12 cellular contexts compared by ENCODE assay signal in genomic region chr17:61413654-61414133, GRCh38. TPM values are rescaled to one million over a fixed set of nuclear protein-coding genes. Genes with fewer than 3 reads are reported as not detected.
DNase-seq lines count a peak whose midpoint lies in the region; ATAC-seq and TF ChIP-seq lines count a peak whose summit lies in the region.
"Had no signal": no experiment of that assay in that cellular context is flagged by ENCODE, and none has a peak within 500 bp of the region (broad histone marks: within the 10 kb centered on the region; RNA-seq: fewer than 3 reads in every experiment).

No MANE protein-coding gene starts in this region.

- TF ChIP-seq CTCF in GM23338 (conservative IDR thresholded peaks at IDR 0.05; ENCODE audit: low read depth in 2 of 2) (no peak), WTC11 (IDR thresholded peaks at IDR 0.05) (no peak), smooth muscle cell (IDR thresholded peaks at IDR 0.05; ENCODE audit: borderline replicate concordance, insufficient read depth, poor library complexity, severe bottlenecking) (no peak)

- no peaks in the 10 kb centered on the region; the same call in 2 of the 3 replicates for H3K36me3 Mint-ChIP-seq in GM23338 (ENCODE audit: low read depth)
- no peaks in the 10 kb centered on the region for H3K36me3 Mint-ChIP-seq in WTC11

- H3K4me3 ChIP-seq in GM23338: peak overlapping the region; percentile 77
- H3K4me3 ChIP-seq in smooth muscle cell: peak overlapping the region; percentile 82
- H3K4me3 ChIP-seq in HAP-1: no peak overlapping the region

- no peaks in the 10 kb centered on the region for H3F3A ChIP-seq in GM23338 (replicated peaks; ENCODE audit: low read depth)
- H3F3A ChIP-seq in smooth muscle cell (ENCODE audit: low read depth): peaks cover 23% of the 10 kb centered on the region

- no peaks in the 10 kb centered on the region for H3K9me3 Mint-ChIP-seq in GM23338
- no peaks in the 10 kb centered on the region for H3K9me3 Mint-ChIP-seq in WTC11

- H3K4me1 Mint-ChIP-seq in GM23338 (peaks cover 19% of the 10 kb centered on the region), WTC11 (peaks cover 18% of the 10 kb centered on the region)

- DNase-seq in GM23338 (ENCODE audit: low spot score) (no peak), WTC11 (ENCODE audit: low spot score) (no peak), islet precursor cell (peak; percentile 42), smooth muscle cell (lab: John Stamatoyannopoulos, UW; ENCODE audit: unreplicated experiment) (no peak), erythroblast (lab: John Stamatoyannopoulos, UW) (no peak), HAP-1 (ENCODE audit: low spot score in 2 of 2) (no peak), NCI-H748 treated with DMSO at 0.1 percent for 48 hours (lab: John Stamatoyannopoulos, UW) (no peak)
- DNase-seq: effector CD8-positive, alpha-beta T cell; HCEC 1CT; Kasumi-1; stimulated activated CD8-positive, alpha-beta memory T cell treated with anti-CD3 and anti-CD28 coated beads, Interleukin-4, amount 100 ng/mL, for 48 hours had no signal

- H3K4me3 Mint-ChIP-seq in GM23338 (peak overlapping the region; percentile 72), WTC11 (peak overlapping the region; percentile 73)

- in situ Hi-C loops in HAP-1 (cut with MboI; ENCODE audit: low sequenced_read_pairs): loop anchor here (10.0 kb wide), 1 partner anchor 161 kb away; no protein-coding TSS in a partner anchor

- ATAC-seq in GM23338: no peak
- ATAC-seq in WTC11: no peak
- ATAC-seq in GM21737 (IDR thresholded peaks at IDR 0.05; ENCODE audit: unreplicated experiment): no peak

- H3K36me3 ChIP-seq in GM23338 (ENCODE audit: insufficient read depth): no peaks in the 10 kb centered on the region
- no peaks in the 10 kb centered on the region for H3K36me3 ChIP-seq in smooth muscle cell (ENCODE audit: low read depth)
- no peaks in the 10 kb centered on the region; the same call in 1 of the 2 replicates for H3K36me3 ChIP-seq in HAP-1 (replicated peaks)

- H3K27ac ChIP-seq in GM23338 (ENCODE audit: low read depth): no peak overlapping the region
- no peak overlapping the region for H3K27ac ChIP-seq in smooth muscle cell (ENCODE audit: low read depth)

- H3K4me1 ChIP-seq in GM23338 (ENCODE audit: insufficient read depth): peaks cover 20% of the 10 kb centered on the region; the same call in 1 of the 2 replicates
- H3K4me1 ChIP-seq in smooth muscle cell (ENCODE audit: low read depth): peaks cover 12% of the 10 kb centered on the region
- H3K4me1 ChIP-seq in HAP-1: peaks cover 22% of the 10 kb centered on the region

- H3K4me2 ChIP-seq in GM23338: peak overlapping the region; percentile 93
- peak overlapping the region; percentile 89 for H3K4me2 ChIP-seq in smooth muscle cell

- H3K9me2 ChIP-seq in GM23338 (ENCODE audit: insufficient read depth): no peaks in the 10 kb centered on the region

- H3K9me3 ChIP-seq in smooth muscle cell (replicated peaks; ENCODE audit: low read depth): no peaks in the 10 kb centered on the region
- H3K9me3 ChIP-seq in HAP-1: no peaks in the 10 kb centered on the region

- H3K27me3 Mint-ChIP-seq in GM23338 (ENCODE audit: insufficient read depth, low read depth, poor library complexity): peaks cover 76% of the 10 kb centered on the region
- H3K27me3 Mint-ChIP-seq in WTC11 (ENCODE audit: low read depth): peaks cover 86% of the 10 kb centered on the region

- H3K79me2 ChIP-seq in GM23338 (replicated peaks; ENCODE audit: insufficient read depth) (no peaks in the 10 kb centered on the region), smooth muscle cell (ENCODE audit: low read depth) (peaks cover 4% of the 10 kb centered on the region)

- WGBS in smooth muscle cell (ENCODE audit: low lambda C conversion rate): 92% methylated on average over 7 of the region's 9 CpGs

- H4K20me1 ChIP-seq in GM23338 (replicated peaks; ENCODE audit: insufficient read depth) (peaks cover 9% of the 10 kb centered on the region; the same call in 1 of the 2 replicates), smooth muscle cell (ENCODE audit: low read depth) (peaks cover under 1% of the 10 kb centered on the region)

- H3K27ac Mint-ChIP-seq in GM23338 (no peak overlapping the region), WTC11 (no peak overlapping the region)

- CTCF ChIA-PET in WTC11 (lab: Charles Lee): interaction anchor here (0.6 to 6.4 kb wide), 14 partner anchors 13 to 344 kb away, joined by 3 to 46 read pairs (median 10); partner anchors contain the start of gene TBX2

- H2AFZ ChIP-seq in GM23338 (no peak overlapping the region), smooth muscle cell (ENCODE audit: low read depth) (no peak overlapping the region)

- no peak overlapping the region for H3K9ac ChIP-seq in smooth muscle cell (ENCODE audit: low read depth)

- peaks cover 89% of the 10 kb centered on the region for H3K27me3 ChIP-seq in GM23338 (ENCODE audit: insufficient read depth)
- H3K27me3 ChIP-seq in smooth muscle cell (ENCODE audit: low read depth): no peaks in the 10 kb centered on the region
- no peaks in the 10 kb centered on the region for H3K27me3 ChIP-seq in HAP-1 (ENCODE audit: low read depth)

- TF ChIP-seq POLR2A in erythroblast (IDR thresholded peaks at IDR 0.05; ENCODE audit: low read length): no peak

- POLR2A ChIA-PET in WTC11 (lab: Charles Lee): interaction anchor here (0.8 kb wide), 1 partner anchor 161 kb away, joined by 5 read pairs; no protein-coding TSS in a partner anchor

TF ChIP-seq in GM23338, 12 proteins besides CTCF, POLR2A, EP300 and RAD21 (continues in another document):
- TF ChIP-seq, protein P1, sequence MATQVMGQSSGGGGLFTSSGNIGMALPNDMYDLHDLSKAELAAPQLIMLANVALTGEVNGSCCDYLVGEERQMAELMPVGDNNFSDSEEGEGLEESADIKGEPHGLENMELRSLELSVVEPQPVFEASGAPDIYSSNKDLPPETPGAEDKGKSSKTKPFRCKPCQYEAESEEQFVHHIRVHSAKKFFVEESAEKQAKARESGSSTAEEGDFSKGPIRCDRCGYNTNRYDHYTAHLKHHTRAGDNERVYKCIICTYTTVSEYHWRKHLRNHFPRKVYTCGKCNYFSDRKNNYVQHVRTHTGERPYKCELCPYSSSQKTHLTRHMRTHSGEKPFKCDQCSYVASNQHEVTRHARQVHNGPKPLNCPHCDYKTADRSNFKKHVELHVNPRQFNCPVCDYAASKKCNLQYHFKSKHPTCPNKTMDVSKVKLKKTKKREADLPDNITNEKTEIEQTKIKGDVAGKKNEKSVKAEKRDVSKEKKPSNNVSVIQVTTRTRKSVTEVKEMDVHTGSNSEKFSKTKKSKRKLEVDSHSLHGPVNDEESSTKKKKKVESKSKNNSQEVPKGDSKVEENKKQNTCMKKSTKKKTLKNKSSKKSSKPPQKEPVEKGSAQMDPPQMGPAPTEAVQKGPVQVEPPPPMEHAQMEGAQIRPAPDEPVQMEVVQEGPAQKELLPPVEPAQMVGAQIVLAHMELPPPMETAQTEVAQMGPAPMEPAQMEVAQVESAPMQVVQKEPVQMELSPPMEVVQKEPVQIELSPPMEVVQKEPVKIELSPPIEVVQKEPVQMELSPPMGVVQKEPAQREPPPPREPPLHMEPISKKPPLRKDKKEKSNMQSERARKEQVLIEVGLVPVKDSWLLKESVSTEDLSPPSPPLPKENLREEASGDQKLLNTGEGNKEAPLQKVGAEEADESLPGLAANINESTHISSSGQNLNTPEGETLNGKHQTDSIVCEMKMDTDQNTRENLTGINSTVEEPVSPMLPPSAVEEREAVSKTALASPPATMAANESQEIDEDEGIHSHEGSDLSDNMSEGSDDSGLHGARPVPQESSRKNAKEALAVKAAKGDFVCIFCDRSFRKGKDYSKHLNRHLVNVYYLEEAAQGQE (IDR thresholded peaks at IDR 0.05; ENCODE audit: unreplicated experiment): no peak
- TF ChIP-seq JUNB (IDR thresholded peaks at IDR 0.05; ENCODE audit: unreplicated experiment): no peak

TF ChIP-seq in WTC11, 78 proteins besides CTCF, POLR2A, EP300 and RAD21 (continues in another document):
- no peak for TF ChIP-seq GTF2I (CRISPR knock-in tag; conservative IDR thresholded peaks at IDR 0.05)
- TF ChIP-seq MXD4 (CRISPR knock-in tag; IDR thresholded peaks at IDR 0.05; ENCODE audit: borderline replicate concordance): no peak
- no peak for TF ChIP-seq FOXK1 (CRISPR knock-in tag; IDR thresholded peaks at IDR 0.05)
- no peak for TF ChIP-seq ESRRA (CRISPR knock-in tag; IDR thresholded peaks at IDR 0.05; ENCODE audit: borderline replicate concordance)
- no peak for TF ChIP-seq KAT7 (CRISPR knock-in tag; IDR thresholded peaks at IDR 0.05; ENCODE audit: borderline replicate concordance)
- no peak for TF ChIP-seq ZNF317 (CRISPR knock-in tag; IDR thresholded peaks at IDR 0.05; ENCODE audit: borderline replicate concordance, low read depth)
- TF ChIP-seq AR (CRISPR knock-in tag; IDR thresholded peaks at IDR 0.05): no peak
- no peak for TF ChIP-seq FOXJ3 (CRISPR knock-in tag; IDR thresholded peaks at IDR 0.05; ENCODE audit: borderline replicate concordance)

RNA-seq across cellular contexts. Expression of gene TBX2, which starts 14.1 kb away (rescaled TPM):
- not detected in 2 replicates for total RNA-seq in GM23338 (2014; rRNA removed; shearing (Covaris generic))
- polyA plus RNA-seq in GM23338 (2016; fragmentation: Nextera tagmentation; extraction: Ambion mirVana) (0.10 TPM in 1 of 2 replicates, not detected in the other), smooth muscle cell (96.5 and 146 TPM in 2 replicates)
- total RNA-seq in WTC11 (2021) (0.09 to 0.41 TPM (median 0.21 TPM) in 3 replicates), smooth muscle cell (40.0 and 46.7 TPM in 2 replicates)

RNA-seq across cellular contexts. Expression of gene TBX4, which starts 38.5 kb away (rescaled TPM):
- not detected in 2 replicates for total RNA-seq in GM23338 (2014; rRNA removed; shearing (Covaris generic))
- not detected in 2 replicates for polyA plus RNA-seq in GM23338 (2016; fragmentation: Nextera tagmentation; extraction: Ambion mirVana)
- total RNA-seq in WTC11 (2021): not detected in 3 replicates
- total RNA-seq in smooth muscle cell: 14.1 and 15.4 TPM in 2 replicates
- polyA plus RNA-seq in smooth muscle cell: 14.6 and 22.7 TPM in 2 replicates

Comparison
In these comparisons a context has a peak if more than half of its experiments do, and no peak if none do; other contexts are left out.
1. RNA of gene TBX2, which starts 14.1 kb away (total RNA-seq): 40.0 to 46.7 TPM in smooth muscle cell; 0.09 to 0.41 TPM in WTC11 and not detected in GM23338; every median in the first group is over 10 times any median in the second.
2. RNA of gene TBX4, which starts 38.5 kb away (total RNA-seq): 14.1 to 15.4 TPM in smooth muscle cell; not detected in WTC11 and not detected in GM23338; every median in the first group is over 10 times any median in the second.